ENCODE assay signal across 10 cellular contexts in genomic region chr7:132066776-132067175, GRCh38.
A peak's percentile ranks its signal among the peaks of the same experiment; 100 is the strongest.
DNase-seq lines count a peak whose midpoint lies in the region; ATAC-seq lines count a peak whose summit lies in the region.
"Had no signal": no experiment of that assay in that cellular context is flagged by ENCODE, and none has a peak within 500 bp of the region (broad histone marks: within the 10 kb centered on the region; RNA-seq: fewer than 3 reads in every experiment).

No MANE protein-coding gene starts in this region.

- H3K27me3 Mint-ChIP-seq in effector memory CD8-positive, alpha-beta T cell, result peaks cover 5 to 16% of the 10 kb centered on the region in 2 donors

- no peaks in the 10 kb centered on the region for H3K36me3 Mint-ChIP-seq in effector memory CD8-positive, alpha-beta T cell (ENCODE audit: insufficient read depth)
- H3K36me3 Mint-ChIP-seq: activated naive CD4-positive, alpha-beta T cell treated with anti-CD3 and anti-CD28 coated beads, Interleukin-2, amount 50 U/mL, for 24 hours had no signal

- no peak for ATAC-seq in effector memory CD8-positive, alpha-beta T cell (replicated peaks)
- ATAC-seq in GM19324 (IDR thresholded peaks at IDR 0.05; ENCODE audit: low FRiP score, unreplicated experiment), result no peak

- no peak overlapping the region for H3K4me3 Mint-ChIP-seq in effector memory CD8-positive, alpha-beta T cell
- H3K4me3 Mint-ChIP-seq: activated naive CD4-positive, alpha-beta T cell treated with anti-CD3 and anti-CD28 coated beads, Interleukin-2, amount 50 U/mL, for 24 hours; neural crest cell had no signal

- no peaks in the 10 kb centered on the region for H3K9me3 Mint-ChIP-seq in effector memory CD8-positive, alpha-beta T cell
- H3K9me3 Mint-ChIP-seq: activated naive CD4-positive, alpha-beta T cell treated with anti-CD3 and anti-CD28 coated beads, Interleukin-2, amount 50 U/mL, for 24 hours; neural crest cell had no signal

- H3K27ac Mint-ChIP-seq in effector memory CD8-positive, alpha-beta T cell, result no peak overlapping the region
- H3K27ac Mint-ChIP-seq: activated naive CD4-positive, alpha-beta T cell treated with anti-CD3 and anti-CD28 coated beads, Interleukin-2, amount 50 U/mL, for 24 hours had no signal

- DNase-seq in ELR (ENCODE audit: low read depth) (peak; percentile 35), astrocyte of the hippocampus (ENCODE audit: low read depth, low spot score) (peak; percentile 87), hypothalamus (lab: John Stamatoyannopoulos, UW) (peak in 29 of 51 donors; percentile 6 to 60 (median 31)), smooth muscle cell of the brain vasculature (ENCODE audit: low read depth, low spot score) (peak; percentile 60), HPDE6-E6E7 (ENCODE audit: extremely low spot score) (no peak)
- no peak for DNase-seq in effector memory CD8-positive, alpha-beta T cell
- DNase-seq in activated CD4-positive, alpha-beta T cell treated with anti-CD3 and anti-CD28 coated beads, Interleukin-2, amount 50 U/mL, for 1 hour, result no peak

- H3K4me1 Mint-ChIP-seq in effector memory CD8-positive, alpha-beta T cell (ENCODE audit: low read depth in 2 of 2), result no peaks in the 10 kb centered on the region
- H3K4me1 Mint-ChIP-seq: activated naive CD4-positive, alpha-beta T cell treated with anti-CD3 and anti-CD28 coated beads, Interleukin-2, amount 50 U/mL, for 24 hours had no signal

Comparison
In these comparisons a context has a peak if more than half of its experiments do, and no peak if none do; other contexts are left out.
1. DNase-seq: peak in ELR (single experiment), astrocyte of the hippocampus (single experiment), hypothalamus (29 of 51) and smooth muscle cell of the brain vasculature (single experiment); none in effector memory CD8-positive, alpha-beta T cell (0 of 3), HPDE6-E6E7 (single experiment) and activated CD4-positive, alpha-beta T cell treated with anti-CD3 and anti-CD28 coated beads, Interleukin-2, amount 50 U/mL, for 1 hour (single experiment).